23 cellular contexts compared by ENCODE assay signal in genomic region chr7:113715981-113716870, GRCh38.
DNase-seq lines count a peak whose midpoint lies in the region; ATAC-seq and TF ChIP-seq lines count a peak whose summit lies in the region.
"Had no signal": no experiment of that assay in that cellular context is flagged by ENCODE, and none has a peak within 500 bp of the region (broad histone marks: within the 10 kb centered on the region; RNA-seq: fewer than 3 reads in every experiment).

No MANE protein-coding gene starts in this region.

- in situ Hi-C loops in SK-MEL-5 (cut with HindIII; ENCODE audit: low pct_unique_long_range_greater_than_20kb, low sequenced_read_pairs) = no loop called here

- CTCF ChIA-PET in activated CD8-positive, alpha-beta memory T cell treated with anti-CD3 and anti-CD28 coated beads, Interleukin-2, amount 10 ng/mL, durations not matched to agents 7 days and 5 days (lab: Charles Lee) = interaction anchor here (1.3 to 1.5 kb wide), 2 partner anchors 10 to 35 kb away, joined by 3 read pairs; no protein-coding TSS in a partner anchor

- peaks cover 0 to 3% of the 10 kb centered on the region in 2 donors for H3K9me3 Mint-ChIP-seq in natural killer cell
- peaks cover 2% of the 10 kb centered on the region for H3K9me3 Mint-ChIP-seq in activated CD8-positive, alpha-beta memory T cell treated with anti-CD3 and anti-CD28 coated beads, Interleukin-2, amount 10 ng/mL, durations not matched to agents 7 days and 5 days (ENCODE audit: low read depth)
- H3K9me3 Mint-ChIP-seq: activated CD4-positive, alpha-beta memory T cell treated with anti-CD3 and anti-CD28 coated beads, Interleukin-2, amount 10 ng/mL, durations not matched to agents 7 days and 5 days; activated naive CD8-positive, alpha-beta T cell treated with anti-CD3 and anti-CD28 coated beads for 36 hours had no signal

- H3K27ac ChIP-seq in ACC112 (ENCODE audit: low read depth, low read length) (no peak overlapping the region), heart right ventricle (peak overlapping the region; percentile 39 to 88 (median 78)), psoas muscle (peak overlapping the region; percentile 74)
- H3K27ac ChIP-seq: A549, ovary, PC-9, SJCRH30, upper lobe of left lung had no signal

- H3K79me2 ChIP-seq in ACC112 (ENCODE audit: control insufficient read depth, insufficient read depth, low read length, unreplicated experiment) = no peaks in the 10 kb centered on the region

- ATAC-seq in heart right ventricle (peak; percentile 52 to 99 (median 95)), psoas muscle (peak; percentile 90 to 97 (median 94)), natural killer cell (no peak), GM21515 (IDR thresholded peaks at IDR 0.05; ENCODE audit: unreplicated experiment) (no peak)
- no peak for ATAC-seq in activated CD8-positive, alpha-beta memory T cell treated with anti-CD3 and anti-CD28 coated beads, Interleukin-2, amount 10 ng/mL, durations not matched to agents 7 days and 5 days
- ATAC-seq: A549 had no signal

- H3K4me1 Mint-ChIP-seq in natural killer cell = no peaks in the 10 kb centered on the region
- H3K4me1 Mint-ChIP-seq in activated CD8-positive, alpha-beta memory T cell treated with anti-CD3 and anti-CD28 coated beads, Interleukin-2, amount 10 ng/mL, durations not matched to agents 7 days and 5 days = no peaks in the 10 kb centered on the region
- H3K4me1 Mint-ChIP-seq: activated CD4-positive, alpha-beta memory T cell treated with anti-CD3 and anti-CD28 coated beads, Interleukin-2, amount 10 ng/mL, durations not matched to agents 7 days and 5 days; activated naive CD8-positive, alpha-beta T cell treated with anti-CD3 and anti-CD28 coated beads for 36 hours; B cell had no signal

- H3K36me3 ChIP-seq in ACC112 (ENCODE audit: insufficient read depth, low read length) (no peaks in the 10 kb centered on the region), heart right ventricle (no peaks in the 10 kb centered on the region), psoas muscle (ENCODE audit: insufficient read depth in 1 of 2, low read depth in 1 of 2) (no peaks in the 10 kb centered on the region)
- H3K36me3 ChIP-seq: ovary, SJCRH30, upper lobe of left lung had no signal

- peaks cover 0 to 11% (median 0%) of the 10 kb centered on the region in 11 donors for H3K9me3 ChIP-seq in heart right ventricle
- no peaks in the 10 kb centered on the region for H3K9me3 ChIP-seq in psoas muscle
- H3K9me3 ChIP-seq: A549, ovary, SJCRH30 had no signal

- no peaks in the 10 kb centered on the region for H3K27me3 ChIP-seq in ACC112 (ENCODE audit: insufficient read depth, low read length)
- H3K27me3 ChIP-seq in heart right ventricle = no peaks in the 10 kb centered on the region
- no peaks in the 10 kb centered on the region for H3K27me3 ChIP-seq in psoas muscle (ENCODE audit: insufficient read depth in 3 of 3, low read length in 2 of 3)
- H3K27me3 ChIP-seq: ovary, SJCRH30, upper lobe of left lung had no signal

- peak overlapping the region; percentile 8 for H2AFZ ChIP-seq in ACC112 (ENCODE audit: low read length, unreplicated experiment)
- H2AFZ ChIP-seq: PC-9 had no signal

- no peak overlapping the region for H3K27ac Mint-ChIP-seq in natural killer cell
- H3K27ac Mint-ChIP-seq in activated CD8-positive, alpha-beta memory T cell treated with anti-CD3 and anti-CD28 coated beads, Interleukin-2, amount 10 ng/mL, durations not matched to agents 7 days and 5 days = no peak overlapping the region
- H3K27ac Mint-ChIP-seq: activated CD4-positive, alpha-beta memory T cell treated with anti-CD3 and anti-CD28 coated beads, Interleukin-2, amount 10 ng/mL, durations not matched to agents 7 days and 5 days; activated naive CD8-positive, alpha-beta T cell treated with anti-CD3 and anti-CD28 coated beads for 36 hours; B cell had no signal

- intact Hi-C loops in heart right ventricle (cut with DNase I) = loop anchor here in 1 of 10 donors (5.0 kb wide), 1 partner anchor 201 kb away; the partner anchor contains the start of gene PPP1R3A
- intact Hi-C loops in psoas muscle (cut with DNase I) = loop anchor here in 1 of 2 donors (10.0 kb wide), 1 partner anchor 199 kb away; the partner anchor contains the start of gene PPP1R3A
- intact Hi-C loops in natural killer cell (cut with micrococcal nuclease) = no loop called here

- WGBS in heart right ventricle, 2 donors = 39 to 41% methylated on average over 8 of the region's 8 CpGs
- 15 to 24% (median 16%) methylated on average over 8 of the region's 8 CpGs for WGBS in psoas muscle, 3 donors

- TF ChIP-seq CTCF in heart right ventricle (IDR thresholded peaks at IDR 0.05) (no peak), psoas muscle (IDR thresholded peaks at IDR 0.05) (no peak), natural killer cell (IDR thresholded peaks at IDR 0.05) (no peak)

- no peaks in the 10 kb centered on the region for H3K36me3 Mint-ChIP-seq in natural killer cell
- H3K36me3 Mint-ChIP-seq in activated CD8-positive, alpha-beta memory T cell treated with anti-CD3 and anti-CD28 coated beads, Interleukin-2, amount 10 ng/mL, durations not matched to agents 7 days and 5 days = no peaks in the 10 kb centered on the region
- H3K36me3 Mint-ChIP-seq: activated naive CD8-positive, alpha-beta T cell treated with anti-CD3 and anti-CD28 coated beads for 36 hours had no signal

- H3K4me3 ChIP-seq in ACC112 (ENCODE audit: low read depth, low read length) (no peak overlapping the region), heart right ventricle (no peak overlapping the region), psoas muscle (peak overlapping the region; percentile 19)
- H3K4me3 ChIP-seq: A549, lung, ovary, PC-9, SJCRH30, upper lobe of left lung had no signal

- DNase-seq in SK-MEL-5 (ENCODE audit: low read depth, low spot score) (peak; percentile 53), heart right ventricle (peak in 1 of 2 donors; percentile 42), psoas muscle (no peak), natural killer cell (no peak), NCI-H446 treated with DMSO at 0.1 percent for 48 hours (lab: John Stamatoyannopoulos, UW) (no peak)
- no peak for DNase-seq in activated CD8-positive, alpha-beta memory T cell treated with anti-CD3 and anti-CD28 coated beads, Interleukin-2, amount 10 ng/mL, durations not matched to agents 7 days and 5 days
- DNase-seq: activated CD4-positive, alpha-beta memory T cell treated with anti-CD3 and anti-CD28 coated beads, Interleukin-2, amount 10 ng/mL, durations not matched to agents 7 days and 5 days; activated CD4-positive, CD25-positive, alpha-beta regulatory T cell treated with anti-CD3 and anti-CD28 coated beads, Interleukin-2, amount 50 U/mL, for 72 hours; activated naive CD8-positive, alpha-beta T cell treated with anti-CD3 and anti-CD28 coated beads for 36 hours; DMS53; NCI-H1105 treated with DMSO at 0.1 percent for 48 hours; NCI-H2029 treated with DMSO at 0.1 percent for 48 hours; NCI-H345; ovary; PC-9; stimulated activated CD8-positive, alpha-beta memory T cell treated with anti-CD3 and anti-CD28 coated beads, Interleukin-4, amount 100 ng/mL, for 48 hours; upper lobe of left lung had no signal

- H3K27me3 Mint-ChIP-seq in natural killer cell (ENCODE audit: low read depth in 2 of 2) = no peaks in the 10 kb centered on the region
- H3K27me3 Mint-ChIP-seq in activated CD8-positive, alpha-beta memory T cell treated with anti-CD3 and anti-CD28 coated beads, Interleukin-2, amount 10 ng/mL, durations not matched to agents 7 days and 5 days = no peaks in the 10 kb centered on the region
- H3K27me3 Mint-ChIP-seq: activated CD4-positive, alpha-beta memory T cell treated with anti-CD3 and anti-CD28 coated beads, Interleukin-2, amount 10 ng/mL, durations not matched to agents 7 days and 5 days; activated naive CD8-positive, alpha-beta T cell treated with anti-CD3 and anti-CD28 coated beads for 36 hours; B cell had no signal

- no peak overlapping the region for H3K4me3 Mint-ChIP-seq in natural killer cell
- no peak overlapping the region for H3K4me3 Mint-ChIP-seq in activated CD8-positive, alpha-beta memory T cell treated with anti-CD3 and anti-CD28 coated beads, Interleukin-2, amount 10 ng/mL, durations not matched to agents 7 days and 5 days
- H3K4me3 Mint-ChIP-seq: activated CD4-positive, alpha-beta memory T cell treated with anti-CD3 and anti-CD28 coated beads, Interleukin-2, amount 10 ng/mL, durations not matched to agents 7 days and 5 days; activated naive CD8-positive, alpha-beta T cell treated with anti-CD3 and anti-CD28 coated beads for 36 hours; B cell had no signal

- H3K4me1 ChIP-seq in ACC112 (ENCODE audit: control insufficient read depth, insufficient read depth, low read length, unreplicated experiment) = peaks cover 5% of the 10 kb centered on the region
- peaks cover 0 to 13% (median 4%) of the 10 kb centered on the region in 9 donors for H3K4me1 ChIP-seq in heart right ventricle
- H3K4me1 ChIP-seq in psoas muscle = peaks cover 12% of the 10 kb centered on the region
- H3K4me1 ChIP-seq: A549, SJCRH30, upper lobe of left lung had no signal

Comparison
In these comparisons a context has a peak if more than half of its experiments do, and no peak if none do; other contexts are left out.
1. ATAC-seq: peak in heart right ventricle (8 of 8) and psoas muscle (4 of 4); none in natural killer cell (0 of 3), GM21515 (single experiment) and activated CD8-positive, alpha-beta memory T cell treated with anti-CD3 and anti-CD28 coated beads, Interleukin-2, amount 10 ng/mL, durations not matched to agents 7 days and 5 days (single experiment).